ENCODE assay signal across 9 cellular contexts in the genomic region with DNA sequence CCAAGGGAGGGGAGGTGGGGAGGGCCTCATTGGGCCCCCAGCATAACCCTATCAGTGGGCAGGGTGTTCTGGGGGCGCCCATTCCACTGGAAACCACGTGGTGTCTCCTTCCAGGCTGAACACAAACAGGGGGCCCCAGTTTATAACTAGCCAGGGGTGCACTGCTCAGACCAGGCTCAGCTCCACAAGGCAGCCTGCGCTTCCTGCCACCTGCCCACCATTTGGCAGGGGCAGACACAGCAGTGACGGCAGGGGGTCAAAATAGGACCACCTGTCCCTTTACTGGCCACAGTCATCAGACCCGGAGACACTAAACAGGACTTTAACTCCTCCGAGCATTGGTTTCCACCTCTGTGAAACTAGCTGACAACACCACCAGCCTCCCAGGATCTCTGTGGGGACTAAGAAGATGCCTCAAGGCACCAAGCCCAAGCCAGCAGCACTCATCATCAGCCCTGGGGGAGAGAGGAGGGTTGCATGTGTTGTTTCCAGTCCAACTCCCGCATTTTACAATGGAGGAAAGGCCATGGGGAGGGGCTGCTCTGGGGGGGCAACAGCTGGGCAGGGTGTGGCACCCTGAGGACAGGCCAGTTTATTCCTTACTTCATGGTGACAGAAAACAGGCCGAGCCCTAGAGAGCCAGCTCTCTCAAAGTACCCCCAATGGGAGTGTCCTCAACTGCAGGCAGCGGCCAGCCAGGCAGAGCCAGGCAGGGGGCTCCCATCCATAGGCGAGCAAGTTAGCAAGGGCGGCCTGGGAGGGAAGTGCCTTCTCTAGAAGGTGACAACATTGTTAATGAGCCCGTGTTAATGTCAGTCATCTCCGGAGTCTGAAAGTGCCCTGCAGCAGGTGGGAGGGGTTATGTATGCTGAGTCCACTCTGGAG.
DNase-seq lines count a peak whose midpoint lies in the region; ATAC-seq and TF ChIP-seq lines count a peak whose summit lies in the region.
"Had no signal": no experiment of that assay in that cellular context is flagged by ENCODE, and none has a peak within 500 bp of the region (broad histone marks: within the 10 kb centered on the region; RNA-seq: fewer than 3 reads in every experiment).

No MANE protein-coding gene starts in this region.

- H3K27ac Mint-ChIP-seq in GM23338: peak overlapping the region; percentile 29; the same call in 1 of the 2 replicates
- no peak overlapping the region for H3K27ac Mint-ChIP-seq in activated CD4-positive, alpha-beta memory T cell treated with anti-CD3 and anti-CD28 coated beads for 36 hours
- H3K27ac Mint-ChIP-seq: activated naive CD4-positive, alpha-beta T cell treated with anti-CD3 and anti-CD28 coated beads, Interleukin-2, amount 50 U/mL, for 24 hours had no signal

- no peak overlapping the region for H2AFZ ChIP-seq in GM23338

- H3K27me3 ChIP-seq in GM23338 (ENCODE audit: insufficient read depth) (no peaks in the 10 kb centered on the region), adipocyte (replicated peaks; ENCODE audit: control insufficient read depth, insufficient read depth, low read length) (no peaks in the 10 kb centered on the region), liver (ENCODE audit: control insufficient read depth in 4 of 4, insufficient read depth in 4 of 4, low read length in 3 of 4) (no peaks in the 10 kb centered on the region), stomach (no peaks in the 10 kb centered on the region)

- H3K4me1 Mint-ChIP-seq in GM23338: peaks cover 35% of the 10 kb centered on the region
- H3K4me1 Mint-ChIP-seq in activated CD4-positive, alpha-beta memory T cell treated with anti-CD3 and anti-CD28 coated beads for 36 hours (ENCODE audit: low read depth): no peaks in the 10 kb centered on the region
- H3K4me1 Mint-ChIP-seq: activated naive CD4-positive, alpha-beta T cell treated with anti-CD3 and anti-CD28 coated beads, Interleukin-2, amount 50 U/mL, for 24 hours had no signal

- POLR2A ChIA-PET in activated CD4-positive, alpha-beta memory T cell treated with anti-CD3 and anti-CD28 coated beads for 36 hours (lab: Charles Lee): no interaction called here

- H3K79me2 ChIP-seq in GM23338 (replicated peaks; ENCODE audit: insufficient read depth): 0 out of 2 replicates have a peak, but pooled peaks cover 9% of the 10 kb centered on the region

- CTCF ChIA-PET in activated CD4-positive, alpha-beta memory T cell treated with anti-CD3 and anti-CD28 coated beads for 36 hours (lab: Charles Lee): no interaction called here

- peaks cover 8% of the 10 kb centered on the region for H3K27me3 Mint-ChIP-seq in GM23338 (ENCODE audit: insufficient read depth, low read depth, poor library complexity)
- peaks cover 3% of the 10 kb centered on the region for H3K27me3 Mint-ChIP-seq in activated CD4-positive, alpha-beta memory T cell treated with anti-CD3 and anti-CD28 coated beads for 36 hours

- 0 out of 2 replicates have a peak overlapping the region, but pooled peaks have one; percentile 42 for H3K27ac ChIP-seq in GM23338 (ENCODE audit: low read depth)
- H3K27ac ChIP-seq in liver (ENCODE audit: low read depth in 1 of 2, low read length in 2 of 2): peak overlapping the region; percentile 87 to 94
- peak overlapping the region; percentile 63 to 92 (median 86) for H3K27ac ChIP-seq in stomach

- no peak overlapping the region for H3K4me3 Mint-ChIP-seq in GM23338
- no peak overlapping the region for H3K4me3 Mint-ChIP-seq in activated CD4-positive, alpha-beta memory T cell treated with anti-CD3 and anti-CD28 coated beads for 36 hours
- H3K4me3 Mint-ChIP-seq: activated naive CD4-positive, alpha-beta T cell treated with anti-CD3 and anti-CD28 coated beads, Interleukin-2, amount 50 U/mL, for 24 hours had no signal

- H3K36me3 ChIP-seq in GM23338 (ENCODE audit: insufficient read depth): no peaks in the 10 kb centered on the region
- H3K36me3 ChIP-seq in adipocyte (ENCODE audit: control insufficient read depth, insufficient read depth, low read length, severe bottlenecking): no peaks in the 10 kb centered on the region
- H3K36me3 ChIP-seq in liver (ENCODE audit: control insufficient read depth in 4 of 4, insufficient read depth in 3 of 4, low read depth in 1 of 4, low read length in 3 of 4): peaks cover 0 to 2% (median 0%) of the 10 kb centered on the region in 4 donors
- no peaks in the 10 kb centered on the region for H3K36me3 ChIP-seq in stomach

- H3K9ac ChIP-seq in adipocyte (ENCODE audit: low read length) (peak overlapping the region; percentile 77), liver (ENCODE audit: low read depth in 1 of 2, low read length in 2 of 2) (peak overlapping the region; percentile 50 to 58)

- no peak for TF ChIP-seq POLR2A in stomach (IDR thresholded peaks at IDR 0.05)

- no peak overlapping the region for H3K4me2 ChIP-seq in GM23338

- H3K9me3 ChIP-seq in adipocyte (ENCODE audit: control insufficient read depth, low read length) (no peaks in the 10 kb centered on the region), liver (ENCODE audit: control insufficient read depth in 4 of 4, low read length in 3 of 4) (no peaks in the 10 kb centered on the region), stomach (no peaks in the 10 kb centered on the region)

- TF ChIP-seq RAD21 in liver (IDR thresholded peaks at IDR 0.05): no peak

- intact Hi-C loops in stomach (cut with DNase I; ENCODE audit: low total_unique reads): no loop called here
- intact Hi-C loops in activated CD4-positive, alpha-beta memory T cell treated with anti-CD3 and anti-CD28 coated beads for 36 hours (cut with micrococcal nuclease): no loop called here

- H3K9me3 Mint-ChIP-seq in GM23338: no peaks in the 10 kb centered on the region
- H3K9me3 Mint-ChIP-seq in activated CD4-positive, alpha-beta memory T cell treated with anti-CD3 and anti-CD28 coated beads for 36 hours: no peaks in the 10 kb centered on the region
- H3K9me3 Mint-ChIP-seq: activated naive CD4-positive, alpha-beta T cell treated with anti-CD3 and anti-CD28 coated beads, Interleukin-2, amount 50 U/mL, for 24 hours had no signal

- no peaks in the 10 kb centered on the region for H3K9me2 ChIP-seq in GM23338 (ENCODE audit: insufficient read depth)

- H3K4me3 ChIP-seq in GM23338 (no peak overlapping the region), adipocyte (ENCODE audit: low read length) (peak overlapping the region; percentile 60), liver (ENCODE audit: low read depth in 1 of 3, low read length in 3 of 3) (no peak overlapping the region), stomach (no peak overlapping the region)

- H3F3A ChIP-seq in GM23338 (replicated peaks; ENCODE audit: low read depth): no peaks in the 10 kb centered on the region

- DNase-seq in GM23338 (ENCODE audit: low spot score): no peak
- no peak for DNase-seq in adipocyte (ENCODE audit: low read depth)
- DNase-seq in stomach: no peak
- DNase-seq in NCI-H1694 (lab: John Stamatoyannopoulos, UW): no peak
- no peak for DNase-seq in GM19240 (ENCODE audit: insufficient read length, low spot score)
- no peak for DNase-seq in activated CD4-positive, alpha-beta memory T cell treated with anti-CD3 and anti-CD28 coated beads for 36 hours

- peaks cover 2% of the 10 kb centered on the region; the same call in 1 of the 3 replicates for H3K36me3 Mint-ChIP-seq in GM23338 (ENCODE audit: low read depth)
- H3K36me3 Mint-ChIP-seq in activated CD4-positive, alpha-beta memory T cell treated with anti-CD3 and anti-CD28 coated beads for 36 hours: no peaks in the 10 kb centered on the region
- H3K36me3 Mint-ChIP-seq: activated naive CD4-positive, alpha-beta T cell treated with anti-CD3 and anti-CD28 coated beads, Interleukin-2, amount 50 U/mL, for 24 hours had no signal

- TF ChIP-seq CTCF in GM23338 (conservative IDR thresholded peaks at IDR 0.05; ENCODE audit: low read depth in 2 of 2) (no peak), liver (IDR thresholded peaks at IDR 0.05; ENCODE audit: low read depth, low read length, missing input control) (no peak), stomach (IDR thresholded peaks at IDR 0.05) (no peak)

- H4K20me1 ChIP-seq in GM23338 (replicated peaks; ENCODE audit: insufficient read depth): no peaks in the 10 kb centered on the region; the same call in 1 of the 2 replicates

- H3K4me1 ChIP-seq in GM23338 (ENCODE audit: insufficient read depth) (no peaks in the 10 kb centered on the region; the same call in 1 of the 2 replicates), adipocyte (ENCODE audit: control insufficient read depth, insufficient read depth, low read length) (peaks cover 51% of the 10 kb centered on the region), liver (ENCODE audit: control insufficient read depth in 4 of 4, insufficient read depth in 4 of 4, low read length in 3 of 4) (peaks cover 33 to 80% (median 63%) of the 10 kb centered on the region in 4 donors), stomach (peaks cover 46 to 86% (median 68%) of the 10 kb centered on the region in 4 donors)

- WGBS in liver: 78% methylated on average over 13 of the region's 13 CpGs
- 54 to 69% (median 61%) methylated on average over 9 to 13 of the region's 13 CpGs for WGBS in stomach, 5 donors

- TF ChIP-seq EP300 in stomach (IDR thresholded peaks at IDR 0.05): no peak

- peak; percentile 49 for ATAC-seq in GM23338
- ATAC-seq in HG03039 (IDR thresholded peaks at IDR 0.05; ENCODE audit: unreplicated experiment): no peak

TF ChIP-seq in GM23338, 12 proteins besides CTCF, POLR2A, EP300 and RAD21 (continues in another document):
- TF ChIP-seq, protein P1, sequence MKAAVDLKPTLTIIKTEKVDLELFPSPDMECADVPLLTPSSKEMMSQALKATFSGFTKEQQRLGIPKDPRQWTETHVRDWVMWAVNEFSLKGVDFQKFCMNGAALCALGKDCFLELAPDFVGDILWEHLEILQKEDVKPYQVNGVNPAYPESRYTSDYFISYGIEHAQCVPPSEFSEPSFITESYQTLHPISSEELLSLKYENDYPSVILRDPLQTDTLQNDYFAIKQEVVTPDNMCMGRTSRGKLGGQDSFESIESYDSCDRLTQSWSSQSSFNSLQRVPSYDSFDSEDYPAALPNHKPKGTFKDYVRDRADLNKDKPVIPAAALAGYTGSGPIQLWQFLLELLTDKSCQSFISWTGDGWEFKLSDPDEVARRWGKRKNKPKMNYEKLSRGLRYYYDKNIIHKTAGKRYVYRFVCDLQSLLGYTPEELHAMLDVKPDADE (IDR thresholded peaks at IDR 0.05): no peak
- no peak for TF ChIP-seq POLR2AphosphoS5 (IDR thresholded peaks at IDR 0.05; ENCODE audit: low read depth)

TF ChIP-seq in liver, 16 proteins besides CTCF, POLR2A, EP300 and RAD21 (continues in another document):
- TF ChIP-seq FOXA1 (IDR thresholded peaks at IDR 0.05) (no peak), FOXA2 (IDR thresholded peaks at IDR 0.05) (no peak), YY1 (IDR thresholded peaks at IDR 0.05) (no peak), EGR1 (IDR thresholded peaks at IDR 0.05; ENCODE audit: low read depth in 2 of 2) (no peak), NR2F2 (IDR thresholded peaks at IDR 0.05) (no peak)
